26 cellular contexts compared by ENCODE assay signal in the genomic region with DNA sequence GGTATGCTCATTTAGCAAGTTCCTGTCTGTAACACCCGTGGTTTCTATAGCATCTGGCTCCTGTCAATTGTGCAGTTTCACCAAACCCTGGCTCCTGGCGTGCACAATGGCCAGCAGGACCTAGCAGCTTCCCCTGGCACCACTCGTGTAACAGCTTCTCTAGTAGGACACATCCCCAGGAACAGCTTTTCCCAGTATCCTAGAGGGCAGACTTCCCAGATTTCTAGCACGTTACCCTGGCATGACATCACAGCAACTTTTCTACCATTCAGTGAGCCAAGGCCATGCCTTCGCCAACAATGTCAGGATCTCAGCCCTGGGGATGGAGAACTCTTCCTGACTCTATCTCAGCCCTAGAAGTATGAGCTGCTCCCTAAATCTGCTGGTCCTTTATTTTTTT. TPM values are rescaled to one million over a fixed set of nuclear protein-coding genes. Genes with fewer than 3 reads are reported as not detected.
DNase-seq lines count a peak whose midpoint lies in the region; ATAC-seq and TF ChIP-seq lines count a peak whose summit lies in the region.
"Had no signal": no experiment of that assay in that cellular context is flagged by ENCODE, and none has a peak within 500 bp of the region (broad histone marks: within the 10 kb centered on the region; RNA-seq: fewer than 3 reads in every experiment).

No MANE protein-coding gene starts in this region.

- intact Hi-C loops in activated CD4-positive, alpha-beta T cell treated with anti-CD3 and anti-CD28 coated beads for 36 hours (cut with DNase I, micrococcal nuclease): no loop called here

- POLR2A ChIA-PET in activated CD4-positive, alpha-beta T cell treated with anti-CD3 and anti-CD28 coated beads for 36 hours (lab: Charles Lee): no interaction called here

- no peak for TF ChIP-seq CTCF in fibroblast of the aortic adventitia (IDR thresholded peaks at IDR 0.05; ENCODE audit: insufficient read depth, low read length)

- no peak overlapping the region for H3K4me3 Mint-ChIP-seq in activated CD4-positive, alpha-beta T cell treated with anti-CD3 and anti-CD28 coated beads for 36 hours
- H3K4me3 Mint-ChIP-seq: activated B cell treated with CpG ODN at 0.5 μM for 24 hours, nephron had no signal

- no peaks in the 10 kb centered on the region for H3K27me3 Mint-ChIP-seq in activated CD4-positive, alpha-beta T cell treated with anti-CD3 and anti-CD28 coated beads for 36 hours
- H3K27me3 Mint-ChIP-seq: activated B cell treated with CpG ODN at 0.5 μM for 24 hours, brain had no signal

- H3K9me3 Mint-ChIP-seq in activated CD4-positive, alpha-beta T cell treated with anti-CD3 and anti-CD28 coated beads for 36 hours (ENCODE audit: low read depth): no peaks in the 10 kb centered on the region
- H3K9me3 Mint-ChIP-seq: activated B cell treated with CpG ODN at 0.5 μM for 24 hours, brain, nephron had no signal

- no peak overlapping the region for H3K4me3 ChIP-seq in fibroblast of the aortic adventitia (ENCODE audit: low read depth, low read length)
- H3K4me3 ChIP-seq: ovary had no signal

- H3K4me1 Mint-ChIP-seq in activated CD4-positive, alpha-beta T cell treated with anti-CD3 and anti-CD28 coated beads for 36 hours: peaks cover 48% of the 10 kb centered on the region

- DNase-seq in activated CD4-positive, alpha-beta T cell treated with anti-CD3 and anti-CD28 coated beads for 36 hours: no peak
- no peak for DNase-seq in activated CD4-positive, alpha-beta T cell treated with anti-CD3 and anti-CD28 coated beads, Interleukin-2, amount 50 U/mL, for 4 hours
- DNase-seq in Ammon's horn (ENCODE audit: low spot score) (peak; percentile 5), NCI-H446 treated with DMSO at 0.1 percent for 48 hours (lab: John Stamatoyannopoulos, UW) (peak; percentile 4), fibroblast of the aortic adventitia (ENCODE audit: low read depth) (peak; percentile 5), dedifferentiated amniotic fluid mesenchymal stem cell (ENCODE audit: extremely low spot score) (no peak), SHP77 treated with DMSO at 0.1 percent for 48 hours (lab: John Stamatoyannopoulos, UW) (no peak), NCI-H1694 (lab: John Stamatoyannopoulos, UW) (no peak)
- DNase-seq: activated B cell treated with CpG ODN at 0.5 μM for 24 hours; activated T-cell treated with anti-CD3 and anti-CD28 coated beads, Interleukin-2, amount 50 U/mL, for 1 hour; DMS153; effector memory CD4-positive, alpha-beta T cell; erythroblast; foreskin keratinocyte; HCEC 1CT; kidney glomerular epithelial cell; NCI-H1436; NCI-H774; ovary; RPMI8226; SK-N-SH; stimulated activated CD4-positive, alpha-beta T cell treated with anti-CD3 and anti-CD28 coated beads, Interleukin-2, amount 100 ng/mL, for 48 hours; T1000; trophoblast cell had no signal

- no peak for ATAC-seq in activated CD4-positive, alpha-beta T cell treated with anti-CD3 and anti-CD28 coated beads for 36 hours
- ATAC-seq: foreskin keratinocyte had no signal

- CTCF ChIA-PET in activated CD4-positive, alpha-beta T cell treated with anti-CD3 and anti-CD28 coated beads for 36 hours (lab: Charles Lee): interaction anchor here (0.5 to 0.6 kb wide), 2 partner anchors 53 to 83 kb away, joined by 3 read pairs; no protein-coding TSS in a partner anchor

- peaks cover 60% of the 10 kb centered on the region for H3K36me3 Mint-ChIP-seq in activated CD4-positive, alpha-beta T cell treated with anti-CD3 and anti-CD28 coated beads for 36 hours (ENCODE audit: low read depth)

- peak overlapping the region; percentile 12 for H3K27ac Mint-ChIP-seq in activated CD4-positive, alpha-beta T cell treated with anti-CD3 and anti-CD28 coated beads for 36 hours
- H3K27ac Mint-ChIP-seq: activated B cell treated with CpG ODN at 0.5 μM for 24 hours, nephron had no signal

RNA-seq across cellular contexts. Expression of gene YME1L1, which starts 6.5 kb away (rescaled TPM):
- 100 to 1,000 TPM; 127 to 139 TPM for total RNA-seq in activated CD4-positive, alpha-beta T cell treated with anti-CD3 and anti-CD28 coated beads for 36 hours
- total RNA-seq in fibroblast of the aortic adventitia (ENCODE audit: low replicate concordance): 71.8 and 89.9 TPM in 2 replicates

RNA-seq across cellular contexts. Expression of gene MASTL, which starts 7.5 kb away (rescaled TPM):
- total RNA-seq in activated CD4-positive, alpha-beta T cell treated with anti-CD3 and anti-CD28 coated beads for 36 hours: 10 to 100 TPM; 42.1 to 55.3 TPM
- total RNA-seq in fibroblast of the aortic adventitia (ENCODE audit: low replicate concordance): 16.4 and 36.2 TPM in 2 replicates

RNA-seq across cellular contexts. Expression of gene ANKRD26, which starts 47.4 kb away (rescaled TPM):
- total RNA-seq in activated CD4-positive, alpha-beta T cell treated with anti-CD3 and anti-CD28 coated beads for 36 hours: 10 to 100 TPM; 10.2 to 13.2 TPM
- total RNA-seq in fibroblast of the aortic adventitia (ENCODE audit: low replicate concordance): 10.1 and 16.0 TPM in 2 replicates

Comparison
In these comparisons a context has a peak if more than half of its experiments do, and no peak if none do; other contexts are left out.
1. DNase-seq: peak in Ammon's horn (single experiment), NCI-H446 treated with DMSO at 0.1 percent for 48 hours (single experiment) and fibroblast of the aortic adventitia (single experiment); none in activated CD4-positive, alpha-beta T cell treated with anti-CD3 and anti-CD28 coated beads for 36 hours (single experiment), activated CD4-positive, alpha-beta T cell treated with anti-CD3 and anti-CD28 coated beads, Interleukin-2, amount 50 U/mL, for 4 hours (0 of 2), dedifferentiated amniotic fluid mesenchymal stem cell (single experiment), SHP77 treated with DMSO at 0.1 percent for 48 hours (single experiment) and NCI-H1694 (single experiment).